ENCODE assay signal across 13 cellular contexts in the genomic region with DNA sequence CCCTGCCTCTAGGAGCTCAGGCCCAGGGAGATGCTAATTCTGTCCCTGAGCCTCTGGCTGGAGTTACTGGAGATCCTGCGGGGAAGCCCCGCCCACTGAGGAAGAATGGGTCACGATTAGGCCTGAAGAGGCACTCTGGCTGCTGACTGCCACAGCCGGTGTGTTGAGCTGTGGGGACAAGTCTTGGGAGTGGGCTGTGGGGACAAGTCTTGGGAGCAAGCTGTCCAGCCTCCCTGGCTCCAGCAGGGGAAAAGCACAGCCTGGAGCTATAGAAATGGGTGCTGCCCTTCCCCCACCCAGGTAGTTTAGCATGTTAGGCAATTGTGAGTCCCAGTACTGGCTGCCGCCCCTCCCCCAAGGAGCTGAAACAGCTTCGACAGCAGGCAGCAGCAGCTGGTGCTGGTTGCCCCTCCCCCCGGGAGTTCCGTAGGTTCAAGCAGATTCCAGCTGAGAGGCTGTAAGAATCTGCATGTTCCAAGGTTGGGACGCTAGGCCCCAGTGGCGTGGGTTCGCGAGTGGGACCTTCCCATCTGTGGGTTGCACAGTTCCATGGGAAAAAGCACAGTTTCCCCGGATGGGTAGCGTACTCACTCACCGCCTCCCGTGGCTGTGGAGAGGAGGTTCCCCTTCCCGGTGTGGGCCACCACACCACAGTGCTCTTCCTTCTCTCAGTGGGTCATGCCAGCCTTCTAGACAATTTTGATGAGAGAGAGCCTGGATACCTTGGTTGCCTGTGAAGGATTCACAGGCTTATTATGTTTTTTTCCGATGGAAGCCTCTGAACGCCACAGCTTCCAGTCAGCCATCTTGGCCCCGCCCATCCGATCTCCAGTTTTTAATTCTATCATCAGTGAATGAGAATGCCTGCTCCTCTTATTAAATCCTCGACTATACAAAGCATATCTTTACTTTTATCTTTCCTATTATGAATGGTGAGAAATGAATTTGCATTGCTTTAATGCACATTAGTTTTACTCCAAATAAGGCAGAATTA.
DNase-seq lines count a peak whose midpoint lies in the region; ATAC-seq and TF ChIP-seq lines count a peak whose summit lies in the region.
"Had no signal": no experiment of that assay in that cellular context is flagged by ENCODE, and none has a peak within 500 bp of the region (broad histone marks: within the 10 kb centered on the region; RNA-seq: fewer than 3 reads in every experiment).

No MANE protein-coding gene starts in this region.

- no peak overlapping the region for H3K23ac ChIP-seq in mesendoderm (ENCODE audit: low read length)

- H2BK15ac ChIP-seq in mesendoderm (replicated peaks; ENCODE audit: low read depth) = no peak overlapping the region

- no peak overlapping the region for H3K4ac ChIP-seq in mesendoderm (ENCODE audit: low read depth, low read length)

- H3K79me2 ChIP-seq in mesendoderm (ENCODE audit: control insufficient read depth, insufficient read depth, low read length) = no peaks in the 10 kb centered on the region

- no CpG with 5 or more reads among the region's 22 CpGs for WGBS in mesendoderm (ENCODE audit: extremely low coverage, insufficient coverage, low lambda C conversion rate)

- H3K27ac ChIP-seq in mesendoderm (ENCODE audit: low read depth, low read length) (no peak overlapping the region), right atrium auricular region (no peak overlapping the region)
- H3K27ac ChIP-seq: epithelial cell of prostate, KMS-11 had no signal

- no peak overlapping the region for H2BK120ac ChIP-seq in mesendoderm (ENCODE audit: low read depth, low read length)

- no peaks in the 10 kb centered on the region for H3K9me3 ChIP-seq in right atrium auricular region

- H3K36me3 ChIP-seq in mesendoderm (ENCODE audit: control insufficient read depth, insufficient read depth, low read length) = no peaks in the 10 kb centered on the region
- H3K36me3 ChIP-seq in right atrium auricular region = no peaks in the 10 kb centered on the region

- H2AK5ac ChIP-seq in mesendoderm (ENCODE audit: low read length) = no peak overlapping the region

- ATAC-seq in HG02678 (IDR thresholded peaks at IDR 0.05; ENCODE audit: unreplicated experiment) (no peak), HG02938 (IDR thresholded peaks at IDR 0.05; ENCODE audit: unreplicated experiment) (no peak)
- ATAC-seq: activated CD4-positive, CD25-positive, alpha-beta regulatory T cell treated with anti-CD3 and anti-CD28 coated beads, Interleukin-2, amount 50 U/mL, for 24 hours; activated naive CD8-positive, alpha-beta T cell treated with anti-CD3 and anti-CD28 coated beads, Interleukin-2, amount 50 U/mL, for 24 hours had no signal

- DNase-seq in ELF-1 (ENCODE audit: low read depth, low spot score) (peak; percentile 94), NCI-H187 treated with DMSO at 0.1 percent for 48 hours (lab: John Stamatoyannopoulos, UW) (peak; percentile 10), SHP77 (lab: John Stamatoyannopoulos, UW) (peak; percentile 57 to 82), mesendoderm (peak; percentile 58), ureter (ENCODE audit: low spot score) (no peak), right atrium auricular region (ENCODE audit: low spot score) (no peak)
- DNase-seq: activated naive CD8-positive, alpha-beta T cell treated with anti-CD3 and anti-CD28 coated beads, Interleukin-2, amount 50 U/mL, for 24 hours; occipital lobe had no signal

- H3K79me1 ChIP-seq in mesendoderm (ENCODE audit: low read length) = no peaks in the 10 kb centered on the region

- H3K27me3 ChIP-seq in mesendoderm (ENCODE audit: insufficient read depth, low read length, poor library complexity) (no peaks in the 10 kb centered on the region), right atrium auricular region (no peaks in the 10 kb centered on the region)

- no peak overlapping the region for H3K4me3 ChIP-seq in mesendoderm (ENCODE audit: low read length)
- no peak overlapping the region for H3K4me3 ChIP-seq in right atrium auricular region

- peak overlapping the region; percentile 34 for H3K56ac ChIP-seq in mesendoderm (ENCODE audit: low read length)

- no peak overlapping the region for H4K8ac ChIP-seq in mesendoderm (ENCODE audit: low read depth, low read length)

- no peak overlapping the region for H4K5ac ChIP-seq in mesendoderm (ENCODE audit: low read length)

- H3K4me2 ChIP-seq in mesendoderm (ENCODE audit: low read length) = no peak overlapping the region
- H3K4me2 ChIP-seq: KMS-11 had no signal

- H3K9ac ChIP-seq in mesendoderm (ENCODE audit: low read length) = no peak overlapping the region
- H3K9ac ChIP-seq: KMS-11 had no signal

- no peaks in the 10 kb centered on the region for H3K4me1 ChIP-seq in mesendoderm (ENCODE audit: control insufficient read depth, low read depth, low read length)
- no peaks in the 10 kb centered on the region for H3K4me1 ChIP-seq in right atrium auricular region

- no peak overlapping the region for H2BK5ac ChIP-seq in mesendoderm (ENCODE audit: low read length)

- no peak for TF ChIP-seq CTCF in right atrium auricular region (IDR thresholded peaks at IDR 0.05)

- H3K18ac ChIP-seq in mesendoderm (ENCODE audit: low read length) = no peak overlapping the region

Comparison
In these comparisons a context has a peak if more than half of its experiments do, and no peak if none do; other contexts are left out.
1. DNase-seq: peak in ELF-1 (single experiment), NCI-H187 treated with DMSO at 0.1 percent for 48 hours (single experiment), SHP77 (2 of 2) and mesendoderm (single experiment); none in ureter (single experiment) and right atrium auricular region (single experiment).